13 cellular contexts compared by ENCODE assay signal in genomic region chr1:245258271-245258920, GRCh38.
DNase-seq lines count a peak whose midpoint lies in the region; ATAC-seq and TF ChIP-seq lines count a peak whose summit lies in the region.
"Had no signal": no experiment of that assay in that cellular context is flagged by ENCODE, and none has a peak within 500 bp of the region (broad histone marks: within the 10 kb centered on the region; RNA-seq: fewer than 3 reads in every experiment).

No MANE protein-coding gene starts in this region.

- H4K20me1 ChIP-seq in PC-3 (ENCODE audit: low read length): no peaks in the 10 kb centered on the region

- no peaks in the 10 kb centered on the region for H3K79me2 ChIP-seq in PC-3 (ENCODE audit: low read length)

- POLR2A ChIA-PET in PC-3 (lab: Charles Lee; ENCODE audit: unreplicated experiment): no interaction called here

- H3K27ac ChIP-seq in PC-3 (ENCODE audit: low read length) (no peak overlapping the region), foreskin keratinocyte (no peak overlapping the region)

- BruUV-seq in PC-3 (replicated peaks; lab: Mats Ljungman, UMichigan): no TSS peak

- peak overlapping the region; percentile 65 for H3K4me2 ChIP-seq in PC-3 (ENCODE audit: low read length)

- DNase-seq in HT1080 (ENCODE audit: low read depth) (peak; percentile 30), PC-3 (peak; percentile 70), foreskin keratinocyte (peak in 1 of 2 donors; percentile 41), retina (peak; percentile 2), inferior parietal cortex (ENCODE audit: extremely low spot score) (no peak), iPS-NIHi11 (ENCODE audit: low spot score) (no peak)
- DNase-seq: activated CD4-positive, alpha-beta T cell treated with anti-CD3 and anti-CD28 coated beads, Interleukin-2, amount 10 ng/mL, durations not matched to agents 7 days and 5 days; activated effector memory CD4-positive, alpha-beta T cell treated with anti-CD3 and anti-CD28 coated beads, Interleukin-2, amount 50 U/mL, for 16 hours; Karpas-422; stimulated activated CD4-positive, alpha-beta T cell treated with anti-CD3 and anti-CD28 coated beads, Interleukin-1b, Interleukin-23, amount 100 ng/mL, for 48 hours; stimulated activated naive CD4-positive, alpha-beta T cell had no signal

- peak; percentile 83 for ATAC-seq in PC-3
- peak; percentile 74 for ATAC-seq in foreskin keratinocyte
- no peak for ATAC-seq in GM18519 (IDR thresholded peaks at IDR 0.05; ENCODE audit: low FRiP score, unreplicated experiment)
- ATAC-seq in GM21825 (IDR thresholded peaks at IDR 0.05; ENCODE audit: unreplicated experiment): no peak

- H2AFZ ChIP-seq in PC-3 (ENCODE audit: low read length): no peak overlapping the region

- H3K4me3 ChIP-seq in PC-3 (ENCODE audit: low read length): peak overlapping the region; percentile 36; the same call in 1 of the 2 replicates

- CTCF ChIA-PET in PC-3 (lab: Charles Lee): interaction anchor here (0.7 kb wide), 1 partner anchor 197 kb away, joined by 3 read pairs; no protein-coding TSS in a partner anchor

- peaks cover 62% of the 10 kb centered on the region for H3K27me3 ChIP-seq in PC-3 (ENCODE audit: low read length)
- no peaks in the 10 kb centered on the region for H3K27me3 ChIP-seq in foreskin keratinocyte

- no peak overlapping the region for H3K9ac ChIP-seq in PC-3 (ENCODE audit: low read length)

- no peaks in the 10 kb centered on the region for H3K36me3 ChIP-seq in PC-3 (ENCODE audit: low read depth, low read length)

- H3F3A ChIP-seq in PC-3 (ENCODE audit: low read length, unreplicated experiment): no peaks in the 10 kb centered on the region

- TF ChIP-seq CTCF in PC-3 (conservative IDR thresholded peaks at IDR 0.05; ENCODE audit: low read depth, low read length) (no peak), foreskin keratinocyte (conservative IDR thresholded peaks at IDR 0.05) (no peak)

- no peaks in the 10 kb centered on the region for H3K9me2 ChIP-seq in PC-3 (replicated peaks; ENCODE audit: low read length)

- no peaks in the 10 kb centered on the region for H3K9me3 ChIP-seq in PC-3 (ENCODE audit: low read length)

- intact Hi-C loops in PC-3 (cut with micrococcal nuclease): no loop called here

- H3K4me1 ChIP-seq in PC-3 (ENCODE audit: insufficient read depth, low read length) (peaks cover 12% of the 10 kb centered on the region), foreskin keratinocyte (no peaks in the 10 kb centered on the region)

Comparison
In these comparisons a context has a peak if more than half of its experiments do, and no peak if none do; other contexts are left out.
1. DNase-seq: peak in HT1080 (single experiment), PC-3 (single experiment) and retina (single experiment); none in inferior parietal cortex (single experiment) and iPS-NIHi11 (single experiment).
2. ATAC-seq: peak in PC-3 (single experiment) and foreskin keratinocyte (single experiment); none in GM18519 (single experiment) and GM21825 (single experiment).